ENCODE assay signal across 18 cellular contexts in the genomic region with DNA sequence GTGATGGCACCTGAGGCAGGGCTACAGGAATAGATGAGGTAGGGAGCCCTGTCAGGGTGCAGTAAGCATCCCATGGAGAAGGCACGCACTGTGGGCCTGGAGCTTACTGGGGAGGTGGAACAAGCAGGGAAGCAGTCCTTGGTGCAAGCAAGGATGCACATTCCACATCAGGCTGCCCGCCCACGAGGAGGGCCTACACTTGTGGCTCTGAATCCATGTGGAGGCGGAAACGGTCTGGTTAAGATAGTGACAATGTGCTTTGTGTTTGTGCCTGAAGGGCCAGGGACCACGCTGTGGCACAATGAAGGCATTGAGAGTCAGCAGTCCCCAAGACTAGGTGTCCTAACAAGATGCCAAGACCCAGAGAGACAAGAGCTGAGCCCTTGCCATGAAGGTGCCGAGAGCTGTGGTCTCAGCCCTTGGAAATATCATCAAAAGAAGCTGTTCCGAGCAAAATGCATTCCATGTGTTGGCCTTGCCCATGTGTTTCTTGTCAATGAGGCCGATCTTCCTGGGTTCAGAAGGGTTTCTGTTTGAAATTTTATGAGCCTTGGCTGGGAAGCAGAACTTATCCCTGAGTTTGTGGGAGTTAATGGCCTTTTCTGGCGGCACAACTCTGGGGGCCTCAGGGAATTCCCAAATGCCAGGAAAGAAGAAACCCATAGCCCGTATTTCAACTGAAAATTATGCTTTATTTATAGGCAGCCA.
"Had no signal": no experiment of that assay in that cellular context is flagged by ENCODE, and none has a peak within 500 bp of the region (broad histone marks: within the 10 kb centered on the region; RNA-seq: fewer than 3 reads in every experiment).

No MANE protein-coding gene starts in this region.

- H3K9me3 ChIP-seq: pancreas, thoracic aorta, transverse colon had no signal

- DNase-seq: effector memory CD4-positive, alpha-beta T cell; foreskin keratinocyte; kidney; left cardiac atrium; left ventricle myocardium superior; mesenchymal stem cell; midbrain; pancreas; right cardiac atrium; stimulated activated CD4-positive, alpha-beta T cell treated with anti-CD3 and anti-CD28 coated beads, Interleukin-4, amount 100 ng/mL, for 1 hour; stimulated activated CD8-positive, alpha-beta memory T cell treated with anti-CD3 and anti-CD28 coated beads, Interleukin-4, amount 100 ng/mL, for 48 hours; transverse colon had no signal

- H3K27me3 Mint-ChIP-seq: stimulated activated naive CD8-positive, alpha-beta T cell treated with anti-CD3 and anti-CD28 coated beads, Interleukin-15, Interleukin-2, amounts not matched to agents 100 ng/mL and 50 ng/mL, for 24 hours had no signal

- H3K36me3 Mint-ChIP-seq: stimulated activated effector memory CD8-positive, alpha-beta T cell treated with anti-CD3 and anti-CD28 coated beads, Interleukin-12 subunit alpha, Interleukin-12 subunit beta, amount 100 ng/mL, for 72 hours had no signal

- H3K36me3 ChIP-seq: pancreas, thoracic aorta, transverse colon had no signal

- H3K4me3 ChIP-seq: lung, pancreas, thoracic aorta, transverse colon had no signal

- H3K27me3 ChIP-seq: foreskin keratinocyte, pancreas, transverse colon had no signal

- H3K4me1 Mint-ChIP-seq: stimulated activated effector memory CD8-positive, alpha-beta T cell treated with anti-CD3 and anti-CD28 coated beads, Interleukin-12 subunit alpha, Interleukin-12 subunit beta, amount 100 ng/mL, for 72 hours had no signal

- H3K27ac ChIP-seq: foreskin keratinocyte, pancreas, thoracic aorta, transverse colon had no signal

- H3K4me3 Mint-ChIP-seq: stimulated activated effector memory CD8-positive, alpha-beta T cell treated with anti-CD3 and anti-CD28 coated beads, Interleukin-12 subunit alpha, Interleukin-12 subunit beta, amount 100 ng/mL, for 72 hours; stimulated activated naive CD8-positive, alpha-beta T cell treated with anti-CD3 and anti-CD28 coated beads, Interleukin-15, Interleukin-2, amounts not matched to agents 100 ng/mL and 50 ng/mL, for 24 hours had no signal

- H3K9me3 Mint-ChIP-seq: stimulated activated effector memory CD8-positive, alpha-beta T cell treated with anti-CD3 and anti-CD28 coated beads, Interleukin-12 subunit alpha, Interleukin-12 subunit beta, amount 100 ng/mL, for 72 hours; stimulated activated naive CD8-positive, alpha-beta T cell treated with anti-CD3 and anti-CD28 coated beads, Interleukin-15, Interleukin-2, amounts not matched to agents 100 ng/mL and 50 ng/mL, for 24 hours had no signal

- ATAC-seq: esophagus mucosa; foreskin keratinocyte; left cardiac atrium; left ventricle myocardium superior; pancreas; right cardiac atrium; stimulated activated effector memory CD8-positive, alpha-beta T cell treated with anti-CD3 and anti-CD28 coated beads, Interleukin-12 subunit alpha, Interleukin-12 subunit beta, amount 100 ng/mL, for 72 hours had no signal

- H3K27ac Mint-ChIP-seq: progenitor cell of endocrine pancreas; stimulated activated effector memory CD8-positive, alpha-beta T cell treated with anti-CD3 and anti-CD28 coated beads, Interleukin-12 subunit alpha, Interleukin-12 subunit beta, amount 100 ng/mL, for 72 hours; stimulated activated naive CD8-positive, alpha-beta T cell treated with anti-CD3 and anti-CD28 coated beads, Interleukin-15, Interleukin-2, amounts not matched to agents 100 ng/mL and 50 ng/mL, for 24 hours had no signal
